Comparison of ENCODE assay signal across 8 cellular contexts in genomic region chr19:49679832-49680472, GRCh38. TPM values are rescaled to one million over a fixed set of nuclear protein-coding genes. Genes with fewer than 3 reads are reported as not detected.
DNase-seq lines count a peak whose midpoint lies in the region; ATAC-seq and TF ChIP-seq lines count a peak whose summit lies in the region.

No MANE protein-coding gene starts in this region.

- peaks cover 6% of the 10 kb centered on the region for H3K27me3 Mint-ChIP-seq in glutamatergic neuron (ENCODE audit: unreplicated experiment)

- H3K4me1 Mint-ChIP-seq in glutamatergic neuron (ENCODE audit: low read depth, unreplicated experiment) = peaks cover 12% of the 10 kb centered on the region

- H3K27me3 ChIP-seq in HCT116 (ENCODE audit: insufficient read depth, low read length) (no peaks in the 10 kb centered on the region), SJCRH30 (no peaks in the 10 kb centered on the region), skeletal muscle tissue (ENCODE audit: control insufficient read depth in 3 of 3, insufficient read depth in 3 of 3, low read length in 3 of 3) (no peaks in the 10 kb centered on the region), ascending aorta (no peaks in the 10 kb centered on the region)

- H3K9me2 ChIP-seq in HCT116 (ENCODE audit: insufficient read depth) = no peaks in the 10 kb centered on the region

- peaks cover 22 to 39% of the 10 kb centered on the region in 2 experiments for H3K36me3 ChIP-seq in HCT116 (ENCODE audit: control insufficient read depth in 1 of 2, insufficient read depth in 2 of 2, low read length in 2 of 2)
- H3K36me3 ChIP-seq in SJCRH30 = peaks cover 46% of the 10 kb centered on the region
- H3K36me3 ChIP-seq in skeletal muscle tissue (ENCODE audit: control insufficient read depth in 3 of 3, insufficient read depth in 3 of 3, low read length in 3 of 3) = peaks cover 26 to 32% (median 27%) of the 10 kb centered on the region in 3 donors
- H3K36me3 ChIP-seq in ascending aorta = peaks cover 33 to 41% of the 10 kb centered on the region in 2 donors

- intact Hi-C loops in HCT116 (cut with micrococcal nuclease) (loop anchor here (5.0 kb wide), 2 partner anchors 88 to 108 kb away; partner anchors contain the start of gene PRR12), ascending aorta (cut with DNase I) (loop anchor here (5.0 to 10.0 kb wide), 5 partner anchors 183 to 1045 kb away; partner anchors contain the start of genes ALDH16A1, DBP, DKKL1 and PIH1D1)

- H3K9me3 ChIP-seq in HCT116 (ENCODE audit: control insufficient read depth in 1 of 2, insufficient read depth in 1 of 2, low read depth in 1 of 2, low read length in 2 of 2) (no peaks in the 10 kb centered on the region), SJCRH30 (replicated peaks) (no peaks in the 10 kb centered on the region), skeletal muscle tissue (ENCODE audit: control insufficient read depth in 3 of 3, low read length in 3 of 3) (no peaks in the 10 kb centered on the region), ascending aorta (no peaks in the 10 kb centered on the region)

- H3K4me1 ChIP-seq in HCT116 (ENCODE audit: control insufficient read depth in 1 of 2, insufficient read depth in 2 of 2, low read length in 2 of 2) = peaks cover 25 to 37% of the 10 kb centered on the region in 2 experiments
- H3K4me1 ChIP-seq in SJCRH30 = peaks cover 18% of the 10 kb centered on the region
- H3K4me1 ChIP-seq in skeletal muscle tissue (ENCODE audit: control insufficient read depth in 3 of 3, insufficient read depth in 3 of 3, low read length in 3 of 3) = peaks cover 38 to 52% (median 40%) of the 10 kb centered on the region in 3 donors
- peaks cover 0 to 23% of the 10 kb centered on the region in 2 donors for H3K4me1 ChIP-seq in ascending aorta

- peak overlapping the region; percentile 71 for H3K4me3 Mint-ChIP-seq in glutamatergic neuron (ENCODE audit: unreplicated experiment)

- no peak overlapping the region for H2AFZ ChIP-seq in HCT116 (ENCODE audit: low read depth, low read length, poor library complexity, severe bottlenecking)

- no peaks in the 10 kb centered on the region for H3K36me3 Mint-ChIP-seq in glutamatergic neuron (ENCODE audit: unreplicated experiment)

- BruUV-seq in HCT116 (replicated peaks; lab: Mats Ljungman, UMichigan) = no TSS peak

- H3K4me3 ChIP-seq in HCT116 (replicated peaks in 1 of 2; ENCODE audit: low read depth in 1 of 2, low read length in 2 of 2) = no peak overlapping the region
- H3K4me3 ChIP-seq in SJCRH30 = peak overlapping the region; percentile 94
- peak overlapping the region; percentile 52 to 64 (median 56) for H3K4me3 ChIP-seq in skeletal muscle tissue (ENCODE audit: low read length in 3 of 3)
- H3K4me3 ChIP-seq in ascending aorta = no peak overlapping the region

- peak overlapping the region; percentile 58 for H3K4me2 ChIP-seq in HCT116 (ENCODE audit: low read length)

- DNase-seq in HCT116 (ENCODE audit: low read depth, low spot score) (no peak), SJCRH30 (peak in 1 of 2 experiments; percentile 41), glutamatergic neuron (no peak), SW480 (ENCODE audit: low spot score) (no peak), COLO829 (ENCODE audit: low spot score) (no peak), ascending aorta (ENCODE audit: low spot score in 2 of 2) (no peak)

- peak overlapping the region; percentile 76 for H3K27ac Mint-ChIP-seq in glutamatergic neuron (ENCODE audit: unreplicated experiment)

- H3K27ac ChIP-seq in HCT116 (ENCODE audit: low read depth, low read length) (peak overlapping the region; percentile 34), SJCRH30 (peak overlapping the region; percentile 50), skeletal muscle tissue (ENCODE audit: low read depth, low read length) (peak overlapping the region; percentile 98), ascending aorta (peak overlapping the region in 1 of 2 donors; percentile 1)

- RAD21 ChIA-PET in HCT116 (lab: Charles Lee; ENCODE audit: low non-redundant PET in 1 of 2, low total read pairs in 2 of 2, uncharacterized antibody in 2 of 2, unreplicated experiment in 2 of 2) = no interaction called here

- ATAC-seq in HCT116 = no peak
- no peak for ATAC-seq in HG03520 (IDR thresholded peaks at IDR 0.05; ENCODE audit: unreplicated experiment)

- H3K9ac ChIP-seq in HCT116 (ENCODE audit: low read length) (peak overlapping the region; percentile 27; the same call in 1 of the 2 replicates), skeletal muscle tissue (ENCODE audit: low read depth in 1 of 3, low read length in 3 of 3) (peak overlapping the region; percentile 81 to 83 (median 82))

- POLR2A ChIA-PET in HCT116 (lab: Charles Lee) = interaction anchor here (1.1 to 1.4 kb wide), 2 partner anchors 38 to 133 kb away, joined by 3 to 4 read pairs; no protein-coding TSS in a partner anchor

- CTCF ChIA-PET in HCT116 (lab: Charles Lee) = interaction anchor here (1.0 to 1.5 kb wide), 2 partner anchors 11 to 99 kb away, joined by 3 read pairs; partner anchors contain the start of genes CPT1C and PRRG2

- peaks cover 76% of the 10 kb centered on the region for H3K79me2 ChIP-seq in HCT116 (ENCODE audit: insufficient read depth, low read length)

- no peak for TF ChIP-seq RAD21 in HCT116 (IDR thresholded peaks at IDR 0.05; ENCODE audit: low read depth)

- H4K20me1 ChIP-seq in HCT116 (ENCODE audit: insufficient read depth) = peaks cover 36% of the 10 kb centered on the region; the same call in 1 of the 2 replicates

- TF ChIP-seq POLR2A in HCT116 (IDR thresholded peaks at IDR 0.05; ENCODE audit: borderline replicate concordance, extremely low read depth, insufficient read depth, insufficient read length) = no peak

- peaks cover 4% of the 10 kb centered on the region for H3K9me3 Mint-ChIP-seq in glutamatergic neuron (ENCODE audit: unreplicated experiment)

- TF ChIP-seq CTCF in HCT116 (IDR thresholded peaks at IDR 0.05 in 2 of 3, conservative IDR thresholded peaks at IDR 0.05 in 1 of 3; ENCODE audit: borderline replicate concordance in 1 of 3, insufficient read depth in 1 of 3, low read depth in 2 of 3, low read length in 2 of 3) (no peak), glutamatergic neuron (IDR thresholded peaks at IDR 0.05; ENCODE audit: partially characterized antibody, unreplicated experiment) (no peak), ascending aorta (IDR thresholded peaks at IDR 0.05) (no peak)

TF ChIP-seq in HCT116, 20 proteins besides CTCF, POLR2A, EP300 and RAD21 (continues in another document):
- TF ChIP-seq CEBPB (IDR thresholded peaks at IDR 0.05; ENCODE audit: low read depth) = no peak
- TF ChIP-seq EZH2phosphoT487 (IDR thresholded peaks at IDR 0.05; ENCODE audit: borderline replicate concordance) = no peak
- TF ChIP-seq REST (IDR thresholded peaks at IDR 0.05; ENCODE audit: low read depth) = no peak
- TF ChIP-seq ZFX (IDR thresholded peaks at IDR 0.05) = no peak
- TF ChIP-seq SP1 (IDR thresholded peaks at IDR 0.05; ENCODE audit: low read depth) = no peak
- no peak for TF ChIP-seq CBX3 (IDR thresholded peaks at IDR 0.05; ENCODE audit: low read depth)

RNA-seq across cellular contexts. Expression of gene PRMT1, which starts 2.9 kb away (rescaled TPM):
- total RNA-seq in HCT116 (2021; ENCODE audit: unreplicated experiment) (428 TPM), glutamatergic neuron (ENCODE audit: unreplicated experiment) (177 TPM), skeletal muscle tissue (362 TPM), ascending aorta (271 TPM)
- polyA plus RNA-seq in HCT116 (2012) = 595 and 673 TPM in 2 replicates
- 385 and 390 TPM in 2 replicates for total RNA-seq in SJCRH30 (2014; rRNA removed; shearing (Covaris generic))

RNA-seq across cellular contexts. Expression of gene ADM5, which starts 9.4 kb away (rescaled TPM):
- total RNA-seq in HCT116 (2021; ENCODE audit: unreplicated experiment) = 12.1 TPM
- polyA plus RNA-seq in HCT116 (2012) = 6.4 and 7.6 TPM in 2 replicates
- 5.5 and 7.7 TPM in 2 replicates for total RNA-seq in SJCRH30 (2014; rRNA removed; shearing (Covaris generic))
- 3.2 TPM for total RNA-seq in glutamatergic neuron (ENCODE audit: unreplicated experiment)
- total RNA-seq in skeletal muscle tissue = 1.0 TPM
- 9.8 TPM for total RNA-seq in ascending aorta

RNA-seq across cellular contexts. Expression of gene CPT1C, which starts 11.0 kb away (rescaled TPM):
- total RNA-seq in HCT116 (2021; ENCODE audit: unreplicated experiment) = 12.0 TPM
- polyA plus RNA-seq in HCT116 (2012) = 17.6 and 18.4 TPM in 2 replicates
- 15.2 and 20.4 TPM in 2 replicates for total RNA-seq in SJCRH30 (2014; rRNA removed; shearing (Covaris generic))
- 133 TPM for total RNA-seq in glutamatergic neuron (ENCODE audit: unreplicated experiment)
- 4.7 TPM for total RNA-seq in skeletal muscle tissue
- 12.3 TPM for total RNA-seq in ascending aorta

RNA-seq across cellular contexts. Expression of gene BCL2L12, which starts 14.2 kb away (rescaled TPM):
- total RNA-seq in HCT116 (2021; ENCODE audit: unreplicated experiment) (93.9 TPM), glutamatergic neuron (ENCODE audit: unreplicated experiment) (7.5 TPM), skeletal muscle tissue (4.7 TPM), ascending aorta (0.64 TPM)
- polyA plus RNA-seq in HCT116 (2012) = 71.6 and 83.5 TPM in 2 replicates
- 45.2 and 61.7 TPM in 2 replicates for total RNA-seq in SJCRH30 (2014; rRNA removed; shearing (Covaris generic))

RNA-seq across cellular contexts. Expression of gene IRF3, which starts 14.3 kb away (rescaled TPM):
- total RNA-seq in HCT116 (2021; ENCODE audit: unreplicated experiment) = 129 TPM
- 109 and 131 TPM in 2 replicates for polyA plus RNA-seq in HCT116 (2012)
- 35.1 and 38.6 TPM in 2 replicates for total RNA-seq in SJCRH30 (2014; rRNA removed; shearing (Covaris generic))
- 40.1 TPM for total RNA-seq in glutamatergic neuron (ENCODE audit: unreplicated experiment)
- 31.3 TPM for total RNA-seq in skeletal muscle tissue
- total RNA-seq in ascending aorta = 75.9 TPM

Comparison
In these comparisons a context has a peak if more than half of its experiments do, and no peak if none do; other contexts are left out.
1. H3K4me3 ChIP-seq: peak in SJCRH30 (single experiment) and skeletal muscle tissue (3 of 3); none in HCT116 (0 of 2) and ascending aorta (0 of 2).